Comparison of ENCODE assay signal across 22 cellular contexts in genomic region chr20:33772439-33772838, GRCh38. TPM values are rescaled to one million over a fixed set of nuclear protein-coding genes. Genes with fewer than 3 reads are reported as not detected.
DNase-seq lines count a peak whose midpoint lies in the region; ATAC-seq and TF ChIP-seq lines count a peak whose summit lies in the region.
"Had no signal": no experiment of that assay in that cellular context is flagged by ENCODE, and none has a peak within 500 bp of the region (broad histone marks: within the 10 kb centered on the region; RNA-seq: fewer than 3 reads in every experiment).

No MANE protein-coding gene starts in this region.

- WGBS in transverse colon (ENCODE audit: low coverage in 1 of 2), 2 donors = 98 to 100% methylated on average over 1 to 3 of the region's 3 CpGs

- H3K27me3 Mint-ChIP-seq in activated naive CD8-positive, alpha-beta T cell treated with anti-CD3 and anti-CD28 coated beads, Interleukin-2, amount 50 U/mL, for 24 hours = no peaks in the 10 kb centered on the region
- no peaks in the 10 kb centered on the region for H3K27me3 Mint-ChIP-seq in activated naive CD8-positive, alpha-beta T cell treated with anti-CD3 and anti-CD28 coated beads for 36 hours
- no peaks in the 10 kb centered on the region for H3K27me3 Mint-ChIP-seq in IgD-negative memory B cell
- no peaks in the 10 kb centered on the region for H3K27me3 Mint-ChIP-seq in activated T-helper 1 cell treated with anti-CD3 and anti-CD28 coated beads, Interleukin-12 subunit alpha, Interleukin-12 subunit beta, Interleukin-2, Interleukin-4 antibody, amounts not matched to agents 30 ng/mL and 10 ng/mL and 1 ng/mL, durations not matched to agents 14 hours and 24 hours and 36 hours (ENCODE audit: insufficient read depth)
- H3K27me3 Mint-ChIP-seq in stimulated activated memory B cell treated with anti-CD40 and anti-IgM and Interleukin-4, amounts not matched to agents 10 μg/mL and 1 μg/mL and 100 μg/mL, for 72 hours = no peaks in the 10 kb centered on the region

- peak overlapping the region; percentile 5 for H3K27ac Mint-ChIP-seq in activated naive CD8-positive, alpha-beta T cell treated with anti-CD3 and anti-CD28 coated beads, Interleukin-2, amount 50 U/mL, for 24 hours
- no peak overlapping the region for H3K27ac Mint-ChIP-seq in activated naive CD8-positive, alpha-beta T cell treated with anti-CD3 and anti-CD28 coated beads for 36 hours
- peak overlapping the region; percentile 11 to 36 (median 22) for H3K27ac Mint-ChIP-seq in IgD-negative memory B cell
- H3K27ac Mint-ChIP-seq in activated T-helper 1 cell treated with anti-CD3 and anti-CD28 coated beads, Interleukin-12 subunit alpha, Interleukin-12 subunit beta, Interleukin-2, Interleukin-4 antibody, amounts not matched to agents 30 ng/mL and 10 ng/mL and 1 ng/mL, durations not matched to agents 14 hours and 24 hours and 36 hours = peak overlapping the region; percentile 6
- peak overlapping the region; percentile 90 for H3K27ac Mint-ChIP-seq in stimulated activated memory B cell treated with anti-CD40 and anti-IgM and Interleukin-4, amounts not matched to agents 10 μg/mL and 1 μg/mL and 100 μg/mL, for 72 hours

- peaks cover 16% of the 10 kb centered on the region for H3K36me3 Mint-ChIP-seq in activated naive CD8-positive, alpha-beta T cell treated with anti-CD3 and anti-CD28 coated beads, Interleukin-2, amount 50 U/mL, for 24 hours (ENCODE audit: low read depth)
- peaks cover 7% of the 10 kb centered on the region for H3K36me3 Mint-ChIP-seq in activated naive CD8-positive, alpha-beta T cell treated with anti-CD3 and anti-CD28 coated beads for 36 hours
- peaks cover 5% of the 10 kb centered on the region for H3K36me3 Mint-ChIP-seq in IgD-negative memory B cell
- peaks cover 9% of the 10 kb centered on the region for H3K36me3 Mint-ChIP-seq in activated T-helper 1 cell treated with anti-CD3 and anti-CD28 coated beads, Interleukin-12 subunit alpha, Interleukin-12 subunit beta, Interleukin-2, Interleukin-4 antibody, amounts not matched to agents 30 ng/mL and 10 ng/mL and 1 ng/mL, durations not matched to agents 14 hours and 24 hours and 36 hours (ENCODE audit: low read depth)
- peaks cover 10% of the 10 kb centered on the region for H3K36me3 Mint-ChIP-seq in stimulated activated memory B cell treated with anti-CD40 and anti-IgM and Interleukin-4, amounts not matched to agents 10 μg/mL and 1 μg/mL and 100 μg/mL, for 72 hours

- TF ChIP-seq EP300 in transverse colon (IDR thresholded peaks at IDR 0.05; ENCODE audit: low read depth) = no peak

- no peaks in the 10 kb centered on the region for H3K4me1 ChIP-seq in transverse colon
- H3K4me1 ChIP-seq: A549 had no signal

- ATAC-seq in activated naive CD8-positive, alpha-beta T cell treated with anti-CD3 and anti-CD28 coated beads, Interleukin-2, amount 50 U/mL, for 24 hours = no peak
- no peak for ATAC-seq in stimulated activated memory B cell treated with anti-CD40 and anti-IgM and Interleukin-4, amounts not matched to agents 10 μg/mL and 1 μg/mL and 100 μg/mL, for 72 hours
- ATAC-seq: A549, Panc1 had no signal

- H3K9me3 Mint-ChIP-seq in activated naive CD8-positive, alpha-beta T cell treated with anti-CD3 and anti-CD28 coated beads, Interleukin-2, amount 50 U/mL, for 24 hours = no peaks in the 10 kb centered on the region
- no peaks in the 10 kb centered on the region for H3K9me3 Mint-ChIP-seq in activated naive CD8-positive, alpha-beta T cell treated with anti-CD3 and anti-CD28 coated beads for 36 hours
- H3K9me3 Mint-ChIP-seq in IgD-negative memory B cell = no peaks in the 10 kb centered on the region
- H3K9me3 Mint-ChIP-seq in activated T-helper 1 cell treated with anti-CD3 and anti-CD28 coated beads, Interleukin-12 subunit alpha, Interleukin-12 subunit beta, Interleukin-2, Interleukin-4 antibody, amounts not matched to agents 30 ng/mL and 10 ng/mL and 1 ng/mL, durations not matched to agents 14 hours and 24 hours and 36 hours = no peaks in the 10 kb centered on the region
- H3K9me3 Mint-ChIP-seq in stimulated activated memory B cell treated with anti-CD40 and anti-IgM and Interleukin-4, amounts not matched to agents 10 μg/mL and 1 μg/mL and 100 μg/mL, for 72 hours = no peaks in the 10 kb centered on the region

- no peak for TF ChIP-seq POLR2A in transverse colon (IDR thresholded peaks at IDR 0.05)

- no peak for DNase-seq in activated naive CD8-positive, alpha-beta T cell treated with anti-CD3 and anti-CD28 coated beads, Interleukin-2, amount 50 U/mL, for 24 hours
- DNase-seq in activated naive CD8-positive, alpha-beta T cell treated with anti-CD3 and anti-CD28 coated beads for 36 hours = no peak
- no peak for DNase-seq in activated T-helper 1 cell treated with anti-CD3 and anti-CD28 coated beads, Interleukin-12 subunit alpha, Interleukin-12 subunit beta, Interleukin-2, Interleukin-4 antibody, amounts not matched to agents 30 ng/mL and 10 ng/mL and 1 ng/mL, durations not matched to agents 14 hours and 24 hours and 36 hours (ENCODE audit: low spot score)
- DNase-seq in CD1c-positive myeloid dendritic cell (ENCODE audit: extremely low spot score) (no peak), transverse colon (no peak)
- no peak for DNase-seq in activated effector memory CD4-positive, alpha-beta T cell treated with Interleukin-2 at 50 U/mL for 16 hours
- DNase-seq: DMS153, DND-41, NCI-H1092, NCI-H1417 treated with DMSO at 0.1 percent for 48 hours, NCI-H1694 treated with DMSO at 0.1 percent for 48 hours, NCI-H2081, NCI-H2227 treated with DMSO at 0.1 percent for 48 hours, NCI-H526 treated with DMSO at 0.1 percent for 48 hours, SIG-M5 had no signal

- intact Hi-C loops in activated T-helper 1 cell treated with anti-CD3 and anti-CD28 coated beads, Interleukin-12 subunit alpha, Interleukin-12 subunit beta, Interleukin-2, Interleukin-4 antibody, amounts not matched to agents 30 ng/mL and 10 ng/mL and 1 ng/mL, durations not matched to agents 14 hours and 24 hours and 36 hours (cut with micrococcal nuclease) = no loop called here
- intact Hi-C loops in transverse colon (cut with DNase I; ENCODE audit: low total_unique reads) = no loop called here

- H3K4me3 Mint-ChIP-seq in activated naive CD8-positive, alpha-beta T cell treated with anti-CD3 and anti-CD28 coated beads, Interleukin-2, amount 50 U/mL, for 24 hours = no peak overlapping the region
- no peak overlapping the region for H3K4me3 Mint-ChIP-seq in activated naive CD8-positive, alpha-beta T cell treated with anti-CD3 and anti-CD28 coated beads for 36 hours
- H3K4me3 Mint-ChIP-seq in IgD-negative memory B cell = peak overlapping the region in 1 of 4 donors; percentile 53
- no peak overlapping the region for H3K4me3 Mint-ChIP-seq in activated T-helper 1 cell treated with anti-CD3 and anti-CD28 coated beads, Interleukin-12 subunit alpha, Interleukin-12 subunit beta, Interleukin-2, Interleukin-4 antibody, amounts not matched to agents 30 ng/mL and 10 ng/mL and 1 ng/mL, durations not matched to agents 14 hours and 24 hours and 36 hours
- no peak overlapping the region for H3K4me3 Mint-ChIP-seq in stimulated activated memory B cell treated with anti-CD40 and anti-IgM and Interleukin-4, amounts not matched to agents 10 μg/mL and 1 μg/mL and 100 μg/mL, for 72 hours

- H3K4me1 Mint-ChIP-seq in activated naive CD8-positive, alpha-beta T cell treated with anti-CD3 and anti-CD28 coated beads, Interleukin-2, amount 50 U/mL, for 24 hours = peaks cover 21% of the 10 kb centered on the region
- peaks cover 20% of the 10 kb centered on the region for H3K4me1 Mint-ChIP-seq in activated naive CD8-positive, alpha-beta T cell treated with anti-CD3 and anti-CD28 coated beads for 36 hours
- H3K4me1 Mint-ChIP-seq in IgD-negative memory B cell = peaks cover 17 to 28% (median 25%) of the 10 kb centered on the region in 3 donors
- H3K4me1 Mint-ChIP-seq in activated T-helper 1 cell treated with anti-CD3 and anti-CD28 coated beads, Interleukin-12 subunit alpha, Interleukin-12 subunit beta, Interleukin-2, Interleukin-4 antibody, amounts not matched to agents 30 ng/mL and 10 ng/mL and 1 ng/mL, durations not matched to agents 14 hours and 24 hours and 36 hours (ENCODE audit: low read depth) = peaks cover 20% of the 10 kb centered on the region
- peaks cover 30% of the 10 kb centered on the region for H3K4me1 Mint-ChIP-seq in stimulated activated memory B cell treated with anti-CD40 and anti-IgM and Interleukin-4, amounts not matched to agents 10 μg/mL and 1 μg/mL and 100 μg/mL, for 72 hours

- peaks cover 0 to 4% (median 0%) of the 10 kb centered on the region in 4 donors for H3K36me3 ChIP-seq in transverse colon

- H3K27me3 ChIP-seq in transverse colon = no peaks in the 10 kb centered on the region

- H3K9me3 ChIP-seq in transverse colon = no peaks in the 10 kb centered on the region
- H3K9me3 ChIP-seq: A549 had no signal

- no peak overlapping the region for H3K4me3 ChIP-seq in transverse colon
- H3K4me3 ChIP-seq: A549, SK-N-MC had no signal

- H3K27ac ChIP-seq in transverse colon = no peak overlapping the region
- H3K27ac ChIP-seq: A549, C4-2B, RWPE1, SK-N-MC had no signal

- in situ Hi-C loops in transverse colon (cut with MboI; ENCODE audit: low pct_ligation_motif_present in 1 of 4, low pct_unique_long_range_greater_than_20kb in 1 of 4, low sequenced_read_pairs in 3 of 4) = no loop called here

- TF ChIP-seq CTCF in transverse colon (IDR thresholded peaks at IDR 0.05) = no peak

RNA-seq across cellular contexts. Expression of gene CHMP4B, which starts 38.7 kb away (rescaled TPM):
- total RNA-seq in activated naive CD8-positive, alpha-beta T cell treated with anti-CD3 and anti-CD28 coated beads for 36 hours = 10 to 100 TPM; 90.6 to 95.5 TPM
- polyA plus RNA-seq in IgD-negative memory B cell = 11.8 TPM
- 94.5 and 96.4 TPM in 2 replicates for total RNA-seq in activated T-helper 1 cell treated with anti-CD3 and anti-CD28 coated beads, Interleukin-12 subunit alpha, Interleukin-12 subunit beta, Interleukin-2, Interleukin-4 antibody, amounts not matched to agents 30 ng/mL and 10 ng/mL and 1 ng/mL, durations not matched to agents 14 hours and 24 hours and 36 hours
- total RNA-seq in transverse colon = 100 to 1,000 TPM; 182 to 263 (median 213) TPM

RNA-seq across cellular contexts. Expression of gene ZNF341, which starts 40.6 kb away (rescaled TPM):
- total RNA-seq in activated naive CD8-positive, alpha-beta T cell treated with anti-CD3 and anti-CD28 coated beads for 36 hours = 1 to 10 TPM; 3.7 TPM
- 5.7 TPM for polyA plus RNA-seq in IgD-negative memory B cell
- 6.7 and 6.8 TPM in 2 replicates for total RNA-seq in activated T-helper 1 cell treated with anti-CD3 and anti-CD28 coated beads, Interleukin-12 subunit alpha, Interleukin-12 subunit beta, Interleukin-2, Interleukin-4 antibody, amounts not matched to agents 30 ng/mL and 10 ng/mL and 1 ng/mL, durations not matched to agents 14 hours and 24 hours and 36 hours
- 1 to 10 TPM; 3.8 to 7.2 (median 7.1) TPM for total RNA-seq in transverse colon

RNA-seq across cellular contexts. Expression of gene PXMP4, which starts 52.3 kb away (rescaled TPM):
- total RNA-seq in activated naive CD8-positive, alpha-beta T cell treated with anti-CD3 and anti-CD28 coated beads for 36 hours = 1 to 10 TPM; 6.9 to 7.3 TPM
- polyA plus RNA-seq in IgD-negative memory B cell = 16.2 TPM
- total RNA-seq in activated T-helper 1 cell treated with anti-CD3 and anti-CD28 coated beads, Interleukin-12 subunit alpha, Interleukin-12 subunit beta, Interleukin-2, Interleukin-4 antibody, amounts not matched to agents 30 ng/mL and 10 ng/mL and 1 ng/mL, durations not matched to agents 14 hours and 24 hours and 36 hours = 7.3 and 7.9 TPM in 2 replicates
- total RNA-seq in transverse colon = 10 to 100 TPM in 1 of 4 donors, 1 to 10 TPM in 3; 1.6 to 12.0 (median 5.5) TPM
